Comparison of ENCODE assay signal across 8 cellular contexts in the genomic region with DNA sequence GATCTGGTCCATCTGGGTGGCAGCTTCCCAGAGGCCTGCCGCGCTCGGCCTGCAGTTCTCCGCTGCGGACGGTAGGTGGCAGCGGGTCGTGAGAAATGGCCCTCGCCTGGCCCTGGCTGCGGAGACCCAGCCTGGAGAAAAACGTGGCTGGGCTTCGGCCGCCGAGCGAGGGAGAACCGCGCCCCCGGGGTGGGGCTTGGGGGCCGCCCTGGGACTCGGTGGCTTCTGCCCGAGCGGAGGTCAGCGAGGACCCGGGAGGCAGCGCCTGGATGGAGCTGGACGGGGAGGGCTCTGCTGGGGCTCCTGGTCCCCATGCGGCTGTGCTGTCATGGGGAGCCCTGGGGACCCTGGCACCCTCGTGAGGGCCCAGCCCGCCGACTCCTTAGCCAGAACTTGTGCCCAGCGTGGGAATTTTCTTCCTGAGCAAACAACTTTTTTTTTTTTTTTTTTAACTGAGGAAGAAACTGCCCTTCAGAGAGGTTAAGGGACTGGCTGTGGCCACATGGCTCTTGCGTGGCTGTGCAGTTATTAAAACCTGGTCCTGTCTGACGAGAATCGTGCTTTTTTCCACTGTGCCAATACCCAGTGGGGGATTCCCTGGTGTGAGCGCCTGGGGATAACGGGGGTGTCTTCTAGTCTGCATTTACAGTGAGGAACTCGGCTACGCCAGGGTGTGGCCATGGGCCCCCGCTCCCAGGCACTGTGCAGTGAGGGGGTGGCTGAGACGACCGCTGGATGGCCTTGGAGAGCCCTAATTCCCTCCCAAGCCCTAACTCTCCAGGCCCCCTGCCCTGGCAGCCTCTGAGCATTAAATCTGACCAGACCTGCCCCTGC.
DNase-seq lines count a peak whose midpoint lies in the region; ATAC-seq and TF ChIP-seq lines count a peak whose summit lies in the region.

No MANE protein-coding gene starts in this region.

- peak; percentile 48 to 64 (median 58) for DNase-seq in CD4-positive, alpha-beta memory T cell
- peak; percentile 48 for DNase-seq in NCI-H82 treated with DMSO at 0.1 percent for 48 hours (lab: John Stamatoyannopoulos, UW; ENCODE audit: unreplicated experiment)
- peak; percentile 36 to 58 (median 53) for DNase-seq in activated CD8-positive, alpha-beta memory T cell treated with anti-CD3 and anti-CD28 coated beads for 48 hours (ENCODE audit: low read depth in 2 of 3, low spot score in 2 of 3)
- DNase-seq in endodermal cell = peak; percentile 99
- peak; percentile 98 for DNase-seq in mesenteric fat pad (ENCODE audit: low spot score)
- DNase-seq in stimulated activated CD8-positive, alpha-beta memory T cell treated with anti-CD3 and anti-CD28 coated beads, Interleukin-12 subunit alpha, Interleukin-12 subunit beta, amount 100 ng/mL, for 4 hours (ENCODE audit: low read depth) = peak; percentile 20

- H3K9me3 ChIP-seq in CD4-positive, alpha-beta memory T cell (ENCODE audit: control insufficient read depth in 1 of 2, low read length in 2 of 2) = no peaks in the 10 kb centered on the region
- H3K9me3 ChIP-seq in endodermal cell (ENCODE audit: control insufficient read depth, low read length) = no peaks in the 10 kb centered on the region

- WGBS in endodermal cell (ENCODE audit: insufficient coverage in 1 of 2, insufficient read length in 1 of 2), 2 experiments = 17 to 41% methylated on average over 13 to 41 of the region's 41 CpGs

- peaks cover 0 to 11% (median 2%) of the 10 kb centered on the region in 4 donors for H3K4me1 Mint-ChIP-seq in CD4-positive, alpha-beta memory T cell
- H3K4me1 Mint-ChIP-seq in endodermal cell = peaks cover 23% of the 10 kb centered on the region

- no peaks in the 10 kb centered on the region for H3K36me3 ChIP-seq in CD4-positive, alpha-beta memory T cell (ENCODE audit: insufficient read depth, low read length)
- no peaks in the 10 kb centered on the region for H3K36me3 ChIP-seq in endodermal cell (ENCODE audit: control insufficient read depth, insufficient read depth, low read length)

- intact Hi-C loops in CD4-positive, alpha-beta memory T cell (cut with micrococcal nuclease) = no loop called here

- H3K27me3 ChIP-seq in CD4-positive, alpha-beta memory T cell (ENCODE audit: insufficient read depth, low read length) = peaks cover 8% of the 10 kb centered on the region
- H3K27me3 ChIP-seq in endodermal cell (ENCODE audit: control insufficient read depth, insufficient read depth, low read length, poor library complexity, severe bottlenecking) = no peaks in the 10 kb centered on the region

- H3K9ac ChIP-seq in endodermal cell (ENCODE audit: extremely low read depth, low read length, poor library complexity, severe bottlenecking) = peak overlapping the region; percentile 23

- H3K4me3 Mint-ChIP-seq in CD4-positive, alpha-beta memory T cell = peak overlapping the region in 1 of 8 donors; percentile 58
- H3K4me3 Mint-ChIP-seq in endodermal cell = peak overlapping the region; percentile 37

- peaks cover 4 to 11% of the 10 kb centered on the region in 2 donors for H3K27me3 Mint-ChIP-seq in CD4-positive, alpha-beta memory T cell
- no peaks in the 10 kb centered on the region for H3K27me3 Mint-ChIP-seq in endodermal cell (ENCODE audit: insufficient read depth)

- no peak overlapping the region for H3K27ac Mint-ChIP-seq in CD4-positive, alpha-beta memory T cell
- H3K27ac Mint-ChIP-seq in endodermal cell = peak overlapping the region; percentile 77

- POLR2A ChIA-PET in CD4-positive, alpha-beta memory T cell (lab: Charles Lee; ENCODE audit: partially characterized antibody) = no interaction called here

- CTCF ChIA-PET in CD4-positive, alpha-beta memory T cell (lab: Charles Lee; ENCODE audit: partially characterized antibody) = interaction anchor here (0.9 to 3.5 kb wide), 8 partner anchors 9 to 963 kb away, joined by 3 to 20 read pairs (median 4); no protein-coding TSS in a partner anchor

- ATAC-seq in GM19397 (IDR thresholded peaks at IDR 0.05; ENCODE audit: unreplicated experiment) (peak; percentile 96), HG03521 (IDR thresholded peaks at IDR 0.05; ENCODE audit: unreplicated experiment) (peak; percentile 97)

- H3K27ac ChIP-seq in CD4-positive, alpha-beta memory T cell (ENCODE audit: low read depth, low read length) = no peak overlapping the region
- peak overlapping the region; percentile 36 for H3K27ac ChIP-seq in endodermal cell (ENCODE audit: low read depth, low read length)

- TF ChIP-seq CTCF in endodermal cell (conservative IDR thresholded peaks at IDR 0.05) = peak; percentile 98

- peaks cover 0 to 2% (median 0%) of the 10 kb centered on the region in 8 donors for H3K9me3 Mint-ChIP-seq in CD4-positive, alpha-beta memory T cell
- no peaks in the 10 kb centered on the region for H3K9me3 Mint-ChIP-seq in endodermal cell

- no peaks in the 10 kb centered on the region for H3K36me3 Mint-ChIP-seq in CD4-positive, alpha-beta memory T cell
- no peaks in the 10 kb centered on the region for H3K36me3 Mint-ChIP-seq in endodermal cell (ENCODE audit: low read depth)

- peak overlapping the region in 1 of 2 donors; percentile 14 for H3K4me3 ChIP-seq in CD4-positive, alpha-beta memory T cell (ENCODE audit: low read length in 2 of 2)
- no peak overlapping the region for H3K4me3 ChIP-seq in endodermal cell (ENCODE audit: low read length)

- peaks cover 12% of the 10 kb centered on the region for H3K4me1 ChIP-seq in CD4-positive, alpha-beta memory T cell (ENCODE audit: insufficient read depth, low read length)
- peaks cover 10% of the 10 kb centered on the region for H3K4me1 ChIP-seq in endodermal cell (ENCODE audit: control insufficient read depth, insufficient read depth, low read length)

Comparison
In these comparisons a context has a peak if more than half of its experiments do, and no peak if none do; other contexts are left out.
1. DNase-seq: peak in every context shown above with its lines; median percentile 99 in endodermal cell; 98 in mesenteric fat pad; 58 in CD4-positive, alpha-beta memory T cell; 53 in activated CD8-positive, alpha-beta memory T cell treated with anti-CD3 and anti-CD28 coated beads for 48 hours; 48 in NCI-H82 treated with DMSO at 0.1 percent for 48 hours; 20 in stimulated activated CD8-positive, alpha-beta memory T cell treated with anti-CD3 and anti-CD28 coated beads, Interleukin-12 subunit alpha, Interleukin-12 subunit beta, amount 100 ng/mL, for 4 hours.